Comparison of ENCODE assay signal across 23 cellular contexts in the genomic region with DNA sequence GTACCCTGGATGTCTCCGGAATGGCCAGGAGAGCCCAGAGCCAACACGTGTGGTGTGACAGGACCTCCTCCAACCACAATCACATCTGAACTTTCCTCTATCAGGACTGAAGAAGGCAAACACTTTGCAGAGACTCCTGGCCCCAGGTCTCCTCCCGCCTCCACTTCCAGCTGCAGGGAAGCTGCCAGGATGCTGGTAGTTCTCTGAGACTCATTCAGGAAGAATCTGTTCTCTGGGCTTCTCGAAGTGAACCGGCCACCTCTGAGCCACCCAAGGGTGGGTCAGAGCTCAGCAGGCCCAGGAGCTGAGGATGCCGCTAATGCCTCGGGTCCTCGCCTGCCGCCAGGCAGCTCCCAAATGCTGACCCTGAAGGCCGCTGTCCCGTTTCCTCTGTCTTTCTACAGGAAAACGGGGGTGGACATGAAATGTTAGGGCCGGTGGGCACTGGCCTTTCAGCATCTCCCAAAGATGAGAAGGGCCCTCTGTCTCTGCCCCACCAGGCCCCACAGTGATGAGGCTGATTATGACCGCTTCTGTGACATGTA.
"Had no signal": no experiment of that assay in that cellular context is flagged by ENCODE, and none has a peak within 500 bp of the region (broad histone marks: within the 10 kb centered on the region; RNA-seq: fewer than 3 reads in every experiment).

No MANE protein-coding gene starts in this region.

- H2AFZ ChIP-seq: neural progenitor cell, parathyroid adenoma had no signal

- H3K79me2 ChIP-seq: parathyroid adenoma had no signal

- DNase-seq: head of caudate nucleus; hippocampal formation; immature natural killer cell; left ventricle myocardium inferior; midbrain; mucosa of descending colon; naive thymus-derived CD4-positive, alpha-beta T cell; nephron progenitor cell; right lobe of liver; stimulated activated CD4-positive, alpha-beta T cell treated with anti-CD3 and anti-CD28 coated beads, Interleukin-4, amount 100 ng/mL, for 4 hours; stimulated activated CD8-positive, alpha-beta memory T cell treated with anti-CD3 and anti-CD28 coated beads, Interleukin-4, amount 100 ng/mL, for 48 hours; stimulated activated naive CD4-positive, alpha-beta T cell treated with Interleukin-2 at 50 U/mL for 16 hours; stimulated activated naive CD8-positive, alpha-beta T cell treated with anti-CD3 and anti-CD28 coated beads, Interleukin-15, amount 100 ng/mL, for 72 hours; substantia nigra; upper lobe of left lung had no signal

- H3K4me3 ChIP-seq: left ventricle myocardium inferior, mucosa of descending colon, neural progenitor cell, right atrium auricular region, right lobe of liver, skin epidermis, tibial nerve, upper lobe of left lung had no signal

- FAIRE-seq: islet of Langerhans, urothelium cell line had no signal

- ATAC-seq: mucosa of descending colon; naive thymus-derived CD4-positive, alpha-beta T cell; right lobe of liver; stimulated activated memory B cell treated with anti-CD40 and anti-IgM and Interleukin-4, amounts not matched to agents 10 μg/mL and 1 μg/mL and 100 μg/mL, for 72 hours; stimulated activated naive CD8-positive, alpha-beta T cell treated with anti-CD3 and anti-CD28 coated beads, Interleukin-15, amount 100 ng/mL, for 72 hours had no signal

- H3K4me2 ChIP-seq: neural progenitor cell had no signal

- H3K4me1 ChIP-seq: left ventricle myocardium inferior, neural progenitor cell, parathyroid adenoma, tibial nerve, upper lobe of left lung had no signal

- H3K36me3 ChIP-seq: left ventricle myocardium inferior, neural progenitor cell, right atrium auricular region, right lobe of liver, tibial nerve, upper lobe of left lung had no signal

- H3K9me3 ChIP-seq: left ventricle myocardium inferior, mucosa of descending colon, right atrium auricular region, right lobe of liver, tibial nerve, upper lobe of left lung had no signal

- H3K9ac ChIP-seq: neural progenitor cell, parathyroid adenoma had no signal

- H3K27ac ChIP-seq: left ventricle myocardium inferior, neural progenitor cell, parathyroid adenoma, right atrium auricular region, right lobe of liver, skin epidermis, tibial nerve, upper lobe of left lung had no signal

- H3K27me3 ChIP-seq: neural progenitor cell, right atrium auricular region, right lobe of liver, tibial nerve, upper lobe of left lung had no signal
